Comparison of ENCODE assay signal across 1 cellular context in genomic region chr1:113904292-113904673, GRCh38.
TF ChIP-seq lines count a peak whose summit lies in the region.

No MANE protein-coding gene starts in this region.

TF ChIP-seq in GM23338, 12 proteins besides CTCF, POLR2A, EP300 and RAD21:
- TF ChIP-seq POLR2AphosphoS5 (IDR thresholded peaks at IDR 0.05; ENCODE audit: low read depth), result no peak
- TF ChIP-seq EZH2phosphoT487 (IDR thresholded peaks at IDR 0.05; ENCODE audit: unreplicated experiment), result no peak
- no peak for TF ChIP-seq EZH2 (IDR thresholded peaks at IDR 0.05; ENCODE audit: low read depth, unreplicated experiment)
- TF ChIP-seq, protein P1, sequence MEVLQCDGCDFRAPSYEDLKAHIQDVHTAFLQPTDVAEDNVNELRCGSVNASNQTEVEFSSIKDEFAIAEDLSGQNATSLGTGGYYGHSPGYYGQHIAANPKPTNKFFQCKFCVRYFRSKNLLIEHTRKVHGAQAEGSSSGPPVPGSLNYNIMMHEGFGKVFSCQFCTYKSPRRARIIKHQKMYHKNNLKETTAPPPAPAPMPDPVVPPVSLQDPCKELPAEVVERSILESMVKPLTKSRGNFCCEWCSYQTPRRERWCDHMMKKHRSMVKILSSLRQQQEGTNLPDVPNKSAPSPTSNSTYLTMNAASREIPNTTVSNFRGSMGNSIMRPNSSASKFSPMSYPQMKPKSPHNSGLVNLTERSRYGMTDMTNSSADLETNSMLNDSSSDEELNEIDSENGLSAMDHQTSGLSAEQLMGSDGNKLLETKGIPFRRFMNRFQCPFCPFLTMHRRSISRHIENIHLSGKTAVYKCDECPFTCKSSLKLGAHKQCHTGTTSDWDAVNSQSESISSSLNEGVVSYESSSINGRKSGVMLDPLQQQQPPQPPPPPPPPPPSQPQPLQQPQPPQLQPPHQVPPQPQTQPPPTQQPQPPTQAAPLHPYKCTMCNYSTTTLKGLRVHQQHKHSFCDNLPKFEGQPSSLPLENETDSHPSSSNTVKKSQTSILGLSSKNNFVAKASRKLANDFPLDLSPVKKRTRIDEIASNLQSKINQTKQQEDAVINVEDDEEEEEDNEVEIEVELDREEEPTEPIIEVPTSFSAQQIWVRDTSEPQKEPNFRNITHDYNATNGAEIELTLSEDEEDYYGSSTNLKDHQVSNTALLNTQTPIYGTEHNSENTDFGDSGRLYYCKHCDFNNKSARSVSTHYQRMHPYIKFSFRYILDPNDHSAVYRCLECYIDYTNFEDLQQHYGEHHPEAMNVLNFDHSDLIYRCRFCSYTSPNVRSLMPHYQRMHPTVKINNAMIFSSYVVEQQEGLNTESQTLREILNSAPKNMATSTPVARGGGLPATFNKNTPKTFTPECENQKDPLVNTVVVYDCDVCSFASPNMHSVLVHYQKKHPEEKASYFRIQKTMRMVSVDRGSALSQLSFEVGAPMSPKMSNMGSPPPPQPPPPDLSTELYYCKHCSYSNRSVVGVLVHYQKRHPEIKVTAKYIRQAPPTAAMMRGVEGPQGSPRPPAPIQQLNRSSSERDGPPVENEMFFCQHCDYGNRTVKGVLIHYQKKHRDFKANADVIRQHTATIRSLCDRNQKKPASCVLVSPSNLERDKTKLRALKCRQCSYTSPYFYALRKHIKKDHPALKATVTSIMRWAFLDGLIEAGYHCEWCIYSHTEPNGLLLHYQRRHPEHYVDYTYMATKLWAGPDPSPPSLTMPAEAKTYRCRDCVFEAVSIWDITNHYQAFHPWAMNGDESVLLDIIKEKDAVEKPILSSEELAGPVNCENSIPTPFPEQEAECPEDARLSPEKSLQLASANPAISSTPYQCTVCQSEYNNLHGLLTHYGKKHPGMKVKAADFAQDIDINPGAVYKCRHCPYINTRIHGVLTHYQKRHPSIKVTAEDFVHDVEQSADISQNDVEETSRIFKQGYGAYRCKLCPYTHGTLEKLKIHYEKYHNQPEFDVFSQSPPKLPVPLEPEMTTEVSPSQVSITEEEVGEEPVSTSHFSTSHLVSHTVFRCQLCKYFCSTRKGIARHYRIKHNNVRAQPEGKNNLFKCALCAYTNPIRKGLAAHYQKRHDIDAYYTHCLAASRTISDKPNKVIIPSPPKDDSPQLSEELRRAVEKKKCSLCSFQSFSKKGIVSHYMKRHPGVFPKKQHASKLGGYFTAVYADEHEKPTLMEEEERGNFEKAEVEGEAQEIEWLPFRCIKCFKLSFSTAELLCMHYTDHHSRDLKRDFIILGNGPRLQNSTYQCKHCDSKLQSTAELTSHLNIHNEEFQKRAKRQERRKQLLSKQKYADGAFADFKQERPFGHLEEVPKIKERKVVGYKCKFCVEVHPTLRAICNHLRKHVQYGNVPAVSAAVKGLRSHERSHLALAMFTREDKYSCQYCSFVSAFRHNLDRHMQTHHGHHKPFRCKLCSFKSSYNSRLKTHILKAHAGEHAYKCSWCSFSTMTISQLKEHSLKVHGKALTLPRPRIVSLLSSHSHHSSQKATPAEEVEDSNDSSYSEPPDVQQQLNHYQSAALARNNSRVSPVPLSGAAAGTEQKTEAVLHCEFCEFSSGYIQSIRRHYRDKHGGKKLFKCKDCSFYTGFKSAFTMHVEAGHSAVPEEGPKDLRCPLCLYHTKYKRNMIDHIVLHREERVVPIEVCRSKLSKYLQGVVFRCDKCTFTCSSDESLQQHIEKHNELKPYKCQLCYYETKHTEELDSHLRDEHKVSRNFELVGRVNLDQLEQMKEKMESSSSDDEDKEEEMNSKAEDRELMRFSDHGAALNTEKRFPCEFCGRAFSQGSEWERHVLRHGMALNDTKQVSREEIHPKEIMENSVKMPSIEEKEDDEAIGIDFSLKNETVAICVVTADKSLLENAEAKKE (CRISPR knock-in tag; IDR thresholded peaks at IDR 0.05), result no peak
- TF ChIP-seq JUNB (IDR thresholded peaks at IDR 0.05; ENCODE audit: unreplicated experiment), result no peak
- no peak for TF ChIP-seq REST (IDR thresholded peaks at IDR 0.05; ENCODE audit: unreplicated experiment)
- TF ChIP-seq CREB1 (CRISPR knock-in tag; IDR thresholded peaks at IDR 0.05; ENCODE audit: low read depth), result no peak
- no peak for TF ChIP-seq STAT1 (IDR thresholded peaks at IDR 0.05; ENCODE audit: unreplicated experiment)
- no peak for TF ChIP-seq NANOG (IDR thresholded peaks at IDR 0.05; ENCODE audit: borderline replicate concordance)
- no peak for TF ChIP-seq ZNF331 (CRISPR knock-in tag; IDR thresholded peaks at IDR 0.05; ENCODE audit: low read depth)
- TF ChIP-seq ETS1 (IDR thresholded peaks at IDR 0.05), result no peak
- TF ChIP-seq ZNF114 (CRISPR knock-in tag; IDR thresholded peaks at IDR 0.05), result no peak
